ENCODE assay signal across 14 cellular contexts in genomic region chr18:35099911-35100310, GRCh38.
"Had no signal": no experiment of that assay in that cellular context is flagged by ENCODE, and none has a peak within 500 bp of the region (broad histone marks: within the 10 kb centered on the region; RNA-seq: fewer than 3 reads in every experiment).

No MANE protein-coding gene starts in this region.

- ATAC-seq: activated CD4-positive, CD25-positive, alpha-beta regulatory T cell treated with anti-CD3 and anti-CD28 coated beads, Interleukin-2, amount 50 U/mL, for 24 hours; activated naive CD8-positive, alpha-beta T cell treated with anti-CD3 and anti-CD28 coated beads, Interleukin-2, amount 50 U/mL, for 24 hours; esophagus mucosa; left ventricle myocardium superior; natural killer cell treated with Interleukin-12 subunit alpha and Interleukin-12 subunit beta and Interleukin-15 and Interleukin-18, amount 100 ng/mL, for 72 hours; right cardiac atrium had no signal

- H3K4me1 ChIP-seq: suprapubic skin had no signal

- H3K4me3 ChIP-seq: suprapubic skin had no signal

- H3K27me3 ChIP-seq: suprapubic skin had no signal

- DNase-seq: activated naive CD8-positive, alpha-beta T cell treated with anti-CD3 and anti-CD28 coated beads, Interleukin-2, amount 50 U/mL, for 24 hours; aorta; endodermal cell; left ventricle myocardium superior; mesenchymal stem cell; right cardiac atrium; trophoblast cell had no signal

- H3K27ac Mint-ChIP-seq: activated naive CD8-positive, alpha-beta T cell treated with anti-CD3 and anti-CD28 coated beads, Interleukin-2, amount 50 U/mL, for 24 hours; activated T-helper 1 cell treated with anti-CD3 and anti-CD28 coated beads, Interleukin-12 subunit alpha, Interleukin-12 subunit beta, Interleukin-2, Interleukin-4 antibody, amounts not matched to agents 30 ng/mL and 10 ng/mL and 1 ng/mL, durations not matched to agents 14 hours and 24 hours and 36 hours; endodermal cell; natural killer cell treated with Interleukin-12 subunit alpha and Interleukin-12 subunit beta and Interleukin-15 and Interleukin-18, amount 100 ng/mL, for 72 hours; progenitor cell of endocrine pancreas; stimulated activated naive CD8-positive, alpha-beta T cell treated with anti-CD3 and anti-CD28 coated beads, Interleukin-15, Interleukin-2, amounts not matched to agents 100 ng/mL and 50 ng/mL, for 24 hours had no signal

- H3K9me3 ChIP-seq: suprapubic skin had no signal

- H3K27me3 Mint-ChIP-seq: activated naive CD8-positive, alpha-beta T cell treated with anti-CD3 and anti-CD28 coated beads, Interleukin-2, amount 50 U/mL, for 24 hours; natural killer cell treated with Interleukin-12 subunit alpha and Interleukin-12 subunit beta and Interleukin-15 and Interleukin-18, amount 100 ng/mL, for 72 hours; progenitor cell of endocrine pancreas; stimulated activated naive CD8-positive, alpha-beta T cell treated with anti-CD3 and anti-CD28 coated beads, Interleukin-15, Interleukin-2, amounts not matched to agents 100 ng/mL and 50 ng/mL, for 24 hours had no signal

- H3K36me3 ChIP-seq: suprapubic skin had no signal

- H3K27ac ChIP-seq: suprapubic skin had no signal

- H3K4me3 Mint-ChIP-seq: activated naive CD8-positive, alpha-beta T cell treated with anti-CD3 and anti-CD28 coated beads, Interleukin-2, amount 50 U/mL, for 24 hours; activated T-helper 1 cell treated with anti-CD3 and anti-CD28 coated beads, Interleukin-12 subunit alpha, Interleukin-12 subunit beta, Interleukin-2, Interleukin-4 antibody, amounts not matched to agents 30 ng/mL and 10 ng/mL and 1 ng/mL, durations not matched to agents 14 hours and 24 hours and 36 hours; endodermal cell; natural killer cell treated with Interleukin-12 subunit alpha and Interleukin-12 subunit beta and Interleukin-15 and Interleukin-18, amount 100 ng/mL, for 72 hours; stimulated activated naive CD8-positive, alpha-beta T cell treated with anti-CD3 and anti-CD28 coated beads, Interleukin-15, Interleukin-2, amounts not matched to agents 100 ng/mL and 50 ng/mL, for 24 hours had no signal
